In genomic region chr1:240649733-240650700, GRCh38 we compare ENCODE assay signal across 27 cellular contexts. TPM values are rescaled to one million over a fixed set of nuclear protein-coding genes. Genes with fewer than 3 reads are reported as not detected.
"Had no signal": no experiment of that assay in that cellular context is flagged by ENCODE, and none has a peak within 500 bp of the region (broad histone marks: within the 10 kb centered on the region; RNA-seq: fewer than 3 reads in every experiment).

No MANE protein-coding gene starts in this region.

- H3K4me3 ChIP-seq: body of pancreas, cardiac muscle cell, stomach, suprapubic skin, tibial nerve had no signal

- H3K9me3 ChIP-seq: body of pancreas, stomach, suprapubic skin, tibial nerve had no signal

- FAIRE-seq: small intestine, urothelium cell line had no signal

- H3K27me3 ChIP-seq: body of pancreas, cardiac muscle cell, stomach, suprapubic skin, tibial nerve had no signal

- H3K36me3 ChIP-seq: cardiac muscle cell, stomach, suprapubic skin, tibial nerve had no signal

- ATAC-seq: activated CD8-positive, alpha-beta T cell treated with anti-CD3 and anti-CD28 coated beads, Interleukin-2, amount 10 ng/mL, durations not matched to agents 7 days and 5 days; activated naive CD8-positive, alpha-beta T cell treated with anti-CD3 and anti-CD28 coated beads, Interleukin-2, amount 50 U/mL, for 24 hours; body of pancreas; left ventricle myocardium superior; right cardiac atrium; stimulated activated memory B cell treated with anti-CD40 and anti-IgM and Interleukin-4, amounts not matched to agents 10 μg/mL and 1 μg/mL and 100 μg/mL, for 72 hours had no signal

- H3K4me1 ChIP-seq: body of pancreas, stomach, suprapubic skin, tibial nerve had no signal

- H3K27ac ChIP-seq: body of pancreas, cardiac muscle cell, epithelial cell of prostate, parathyroid adenoma, stomach, suprapubic skin, tibial nerve had no signal

- DNase-seq: activated CD4-positive, alpha-beta T cell treated with anti-CD3 and anti-CD28 coated beads for 1 hour; activated CD4-positive, alpha-beta T cell treated with anti-CD3 and anti-CD28 coated beads, Interleukin-2, amount 50 U/mL, for 1 hour; activated CD8-positive, alpha-beta T cell treated with anti-CD3 and anti-CD28 coated beads, Interleukin-2, amount 10 ng/mL, durations not matched to agents 7 days and 5 days; activated gamma-delta T cell; activated naive CD4-positive, alpha-beta T cell treated with anti-CD3 and anti-CD28 coated beads, Interleukin-2, amount 50 U/mL, for 16 hours; activated naive CD8-positive, alpha-beta T cell treated with anti-CD3 and anti-CD28 coated beads, Interleukin-2, amount 50 U/mL, for 24 hours; anterior cingulate cortex; body of pancreas; cortex of kidney; foreskin melanocyte; hippocampal formation; left ventricle myocardium superior; mesenchymal stem cell; nucleus accumbens; right cardiac atrium; small intestine; stimulated activated CD4-positive, alpha-beta T cell treated with anti-CD3 and anti-CD28 coated beads, Interleukin-2, amount 100 ng/mL, for 24 hours; stomach; T-helper 9 cell had no signal

RNA-seq across cellular contexts. Expression of gene GREM2, which starts 38.1 kb away (rescaled TPM):
- total RNA-seq: activated CD8-positive, alpha-beta T cell treated with anti-CD3 and anti-CD28 coated beads, Interleukin-2, amount 10 ng/mL, durations not matched to agents 7 days and 5 days; left ventricle myocardium superior; pulmonary artery endothelial cell had no signal
